In the genomic region with DNA sequence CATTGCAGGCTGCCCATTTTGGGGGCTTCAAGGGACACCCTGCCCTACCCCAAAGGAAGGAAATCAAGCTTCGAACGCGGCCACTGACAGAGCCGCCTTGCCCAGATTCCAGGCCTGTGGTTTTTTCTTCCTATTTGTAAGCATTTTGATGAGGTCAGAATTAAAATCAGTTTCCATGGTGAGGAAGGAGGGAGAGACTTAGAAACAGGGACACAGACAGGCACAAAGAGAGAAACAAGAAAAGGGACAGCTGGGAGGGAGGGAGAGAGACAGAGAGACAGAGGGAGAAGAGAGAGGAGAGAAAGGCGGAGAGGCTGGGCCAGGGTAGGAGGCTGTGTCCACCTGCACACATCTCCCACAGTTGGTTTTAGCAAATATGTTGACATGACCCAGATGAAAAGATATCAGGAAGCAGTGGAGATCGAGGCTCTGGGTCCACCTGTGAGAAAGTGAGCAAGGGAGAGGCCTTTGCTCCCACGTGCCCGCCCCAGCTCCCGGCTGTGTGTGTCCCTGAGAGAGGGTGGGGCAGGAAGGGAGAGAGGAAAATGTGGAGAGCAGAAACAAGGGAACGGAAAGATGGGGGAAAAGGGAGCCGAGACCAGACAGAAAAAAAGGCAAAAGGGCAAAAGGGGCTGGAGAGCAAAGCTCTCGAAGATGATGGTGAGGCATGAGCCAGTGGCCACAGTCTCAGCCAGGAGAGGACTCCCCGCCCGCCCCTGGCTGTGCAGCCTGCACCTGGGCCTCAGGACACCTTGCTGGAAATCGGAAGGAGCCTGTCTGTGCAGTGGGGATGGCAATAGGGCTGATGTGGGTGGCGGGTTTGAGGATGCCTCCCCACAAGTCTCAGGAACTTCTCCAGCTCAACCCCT, we compare ENCODE assay signal across 1 cellular context.
TF ChIP-seq lines count a peak whose summit lies in the region.

No MANE protein-coding gene starts in this region.

TF ChIP-seq in HepG2, 621 proteins besides CTCF, POLR2A, EP300 and RAD21 (continued from another document and continues in another):
- TF ChIP-seq ZNF780A (CRISPR knock-in tag; IDR thresholded peaks at IDR 0.05) (no peak), ZNF33A (CRISPR knock-in tag; IDR thresholded peaks at IDR 0.05; ENCODE audit: borderline replicate concordance) (no peak), ZNF337 (CRISPR knock-in tag; IDR thresholded peaks at IDR 0.05; ENCODE audit: borderline replicate concordance, low read depth) (no peak), SOX13 (IDR thresholded peaks at IDR 0.05) (no peak), SOX13 (CRISPR knock-in tag; conservative IDR thresholded peaks at IDR 0.05 in 1 of 2, IDR thresholded peaks at IDR 0.05 in 1 of 2) (peak in 1 of 2 experiments; percentile 29; a peak in 2 of 4 replicates), NFE2 (CRISPR knock-in tag; IDR thresholded peaks at IDR 0.05) (no peak), POLR2AphosphoS5 (IDR thresholded peaks at IDR 0.05; ENCODE audit: low read depth, low read length) (no peak), ZNF292 (CRISPR knock-in tag; IDR thresholded peaks at IDR 0.05; ENCODE audit: borderline replicate concordance, low read depth) (0 out of 2 replicates have a peak, but pooled peaks have one; percentile 23), NR2F6 (IDR thresholded peaks at IDR 0.05) (no peak), NR2F6 (CRISPR knock-in tag; IDR thresholded peaks at IDR 0.05) (no peak), FOSL1 (CRISPR knock-in tag; IDR thresholded peaks at IDR 0.05; ENCODE audit: borderline replicate concordance) (no peak), EHMT2 (IDR thresholded peaks at IDR 0.05; ENCODE audit: borderline replicate concordance, low read depth, low read length) (no peak), SIN3A (IDR thresholded peaks at IDR 0.05; ENCODE audit: borderline replicate concordance, low read depth, low read length) (no peak), ATF1 (CRISPR knock-in tag; IDR thresholded peaks at IDR 0.05) (no peak)
- TF ChIP-seq, protein P1, sequence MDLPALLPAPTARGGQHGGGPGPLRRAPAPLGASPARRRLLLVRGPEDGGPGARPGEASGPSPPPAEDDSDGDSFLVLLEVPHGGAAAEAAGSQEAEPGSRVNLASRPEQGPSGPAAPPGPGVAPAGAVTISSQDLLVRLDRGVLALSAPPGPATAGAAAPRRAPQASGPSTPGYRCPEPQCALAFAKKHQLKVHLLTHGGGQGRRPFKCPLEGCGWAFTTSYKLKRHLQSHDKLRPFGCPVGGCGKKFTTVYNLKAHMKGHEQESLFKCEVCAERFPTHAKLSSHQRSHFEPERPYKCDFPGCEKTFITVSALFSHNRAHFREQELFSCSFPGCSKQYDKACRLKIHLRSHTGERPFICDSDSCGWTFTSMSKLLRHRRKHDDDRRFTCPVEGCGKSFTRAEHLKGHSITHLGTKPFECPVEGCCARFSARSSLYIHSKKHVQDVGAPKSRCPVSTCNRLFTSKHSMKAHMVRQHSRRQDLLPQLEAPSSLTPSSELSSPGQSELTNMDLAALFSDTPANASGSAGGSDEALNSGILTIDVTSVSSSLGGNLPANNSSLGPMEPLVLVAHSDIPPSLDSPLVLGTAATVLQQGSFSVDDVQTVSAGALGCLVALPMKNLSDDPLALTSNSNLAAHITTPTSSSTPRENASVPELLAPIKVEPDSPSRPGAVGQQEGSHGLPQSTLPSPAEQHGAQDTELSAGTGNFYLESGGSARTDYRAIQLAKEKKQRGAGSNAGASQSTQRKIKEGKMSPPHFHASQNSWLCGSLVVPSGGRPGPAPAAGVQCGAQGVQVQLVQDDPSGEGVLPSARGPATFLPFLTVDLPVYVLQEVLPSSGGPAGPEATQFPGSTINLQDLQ (CRISPR knock-in tag; IDR thresholded peaks at IDR 0.05), result no peak
- TF ChIP-seq, protein P2, sequence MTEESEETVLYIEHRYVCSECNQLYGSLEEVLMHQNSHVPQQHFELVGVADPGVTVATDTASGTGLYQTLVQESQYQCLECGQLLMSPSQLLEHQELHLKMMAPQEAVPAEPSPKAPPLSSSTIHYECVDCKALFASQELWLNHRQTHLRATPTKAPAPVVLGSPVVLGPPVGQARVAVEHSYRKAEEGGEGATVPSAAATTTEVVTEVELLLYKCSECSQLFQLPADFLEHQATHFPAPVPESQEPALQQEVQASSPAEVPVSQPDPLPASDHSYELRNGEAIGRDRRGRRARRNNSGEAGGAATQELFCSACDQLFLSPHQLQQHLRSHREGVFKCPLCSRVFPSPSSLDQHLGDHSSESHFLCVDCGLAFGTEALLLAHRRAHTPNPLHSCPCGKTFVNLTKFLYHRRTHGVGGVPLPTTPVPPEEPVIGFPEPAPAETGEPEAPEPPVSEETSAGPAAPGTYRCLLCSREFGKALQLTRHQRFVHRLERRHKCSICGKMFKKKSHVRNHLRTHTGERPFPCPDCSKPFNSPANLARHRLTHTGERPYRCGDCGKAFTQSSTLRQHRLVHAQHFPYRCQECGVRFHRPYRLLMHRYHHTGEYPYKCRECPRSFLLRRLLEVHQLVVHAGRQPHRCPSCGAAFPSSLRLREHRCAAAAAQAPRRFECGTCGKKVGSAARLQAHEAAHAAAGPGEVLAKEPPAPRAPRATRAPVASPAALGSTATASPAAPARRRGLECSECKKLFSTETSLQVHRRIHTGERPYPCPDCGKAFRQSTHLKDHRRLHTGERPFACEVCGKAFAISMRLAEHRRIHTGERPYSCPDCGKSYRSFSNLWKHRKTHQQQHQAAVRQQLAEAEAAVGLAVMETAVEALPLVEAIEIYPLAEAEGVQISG (CRISPR knock-in tag; IDR thresholded peaks at IDR 0.05), result 0 out of 2 replicates have a peak, but pooled peaks have one; percentile 32
- TF ChIP-seq, protein P3, sequence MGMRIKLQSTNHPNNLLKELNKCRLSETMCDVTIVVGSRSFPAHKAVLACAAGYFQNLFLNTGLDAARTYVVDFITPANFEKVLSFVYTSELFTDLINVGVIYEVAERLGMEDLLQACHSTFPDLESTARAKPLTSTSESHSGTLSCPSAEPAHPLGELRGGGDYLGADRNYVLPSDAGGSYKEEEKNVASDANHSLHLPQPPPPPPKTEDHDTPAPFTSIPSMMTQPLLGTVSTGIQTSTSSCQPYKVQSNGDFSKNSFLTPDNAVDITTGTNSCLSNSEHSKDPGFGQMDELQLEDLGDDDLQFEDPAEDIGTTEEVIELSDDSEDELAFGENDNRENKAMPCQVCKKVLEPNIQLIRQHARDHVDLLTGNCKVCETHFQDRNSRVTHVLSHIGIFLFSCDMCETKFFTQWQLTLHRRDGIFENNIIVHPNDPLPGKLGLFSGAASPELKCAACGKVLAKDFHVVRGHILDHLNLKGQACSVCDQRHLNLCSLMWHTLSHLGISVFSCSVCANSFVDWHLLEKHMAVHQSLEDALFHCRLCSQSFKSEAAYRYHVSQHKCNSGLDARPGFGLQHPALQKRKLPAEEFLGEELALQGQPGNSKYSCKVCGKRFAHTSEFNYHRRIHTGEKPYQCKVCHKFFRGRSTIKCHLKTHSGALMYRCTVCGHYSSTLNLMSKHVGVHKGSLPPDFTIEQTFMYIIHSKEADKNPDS (CRISPR knock-in tag; IDR thresholded peaks at IDR 0.05), result no peak
- TF ChIP-seq, protein P4, sequence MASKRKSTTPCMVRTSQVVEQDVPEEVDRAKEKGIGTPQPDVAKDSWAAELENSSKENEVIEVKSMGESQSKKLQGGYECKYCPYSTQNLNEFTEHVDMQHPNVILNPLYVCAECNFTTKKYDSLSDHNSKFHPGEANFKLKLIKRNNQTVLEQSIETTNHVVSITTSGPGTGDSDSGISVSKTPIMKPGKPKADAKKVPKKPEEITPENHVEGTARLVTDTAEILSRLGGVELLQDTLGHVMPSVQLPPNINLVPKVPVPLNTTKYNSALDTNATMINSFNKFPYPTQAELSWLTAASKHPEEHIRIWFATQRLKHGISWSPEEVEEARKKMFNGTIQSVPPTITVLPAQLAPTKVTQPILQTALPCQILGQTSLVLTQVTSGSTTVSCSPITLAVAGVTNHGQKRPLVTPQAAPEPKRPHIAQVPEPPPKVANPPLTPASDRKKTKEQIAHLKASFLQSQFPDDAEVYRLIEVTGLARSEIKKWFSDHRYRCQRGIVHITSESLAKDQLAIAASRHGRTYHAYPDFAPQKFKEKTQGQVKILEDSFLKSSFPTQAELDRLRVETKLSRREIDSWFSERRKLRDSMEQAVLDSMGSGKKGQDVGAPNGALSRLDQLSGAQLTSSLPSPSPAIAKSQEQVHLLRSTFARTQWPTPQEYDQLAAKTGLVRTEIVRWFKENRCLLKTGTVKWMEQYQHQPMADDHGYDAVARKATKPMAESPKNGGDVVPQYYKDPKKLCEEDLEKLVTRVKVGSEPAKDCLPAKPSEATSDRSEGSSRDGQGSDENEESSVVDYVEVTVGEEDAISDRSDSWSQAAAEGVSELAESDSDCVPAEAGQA (IDR thresholded peaks at IDR 0.05; ENCODE audit: low read depth), result no peak
- TF ChIP-seq, protein P4 (CRISPR knock-in tag; IDR thresholded peaks at IDR 0.05; ENCODE audit: borderline replicate concordance), result no peak
- TF ChIP-seq, protein P5, sequence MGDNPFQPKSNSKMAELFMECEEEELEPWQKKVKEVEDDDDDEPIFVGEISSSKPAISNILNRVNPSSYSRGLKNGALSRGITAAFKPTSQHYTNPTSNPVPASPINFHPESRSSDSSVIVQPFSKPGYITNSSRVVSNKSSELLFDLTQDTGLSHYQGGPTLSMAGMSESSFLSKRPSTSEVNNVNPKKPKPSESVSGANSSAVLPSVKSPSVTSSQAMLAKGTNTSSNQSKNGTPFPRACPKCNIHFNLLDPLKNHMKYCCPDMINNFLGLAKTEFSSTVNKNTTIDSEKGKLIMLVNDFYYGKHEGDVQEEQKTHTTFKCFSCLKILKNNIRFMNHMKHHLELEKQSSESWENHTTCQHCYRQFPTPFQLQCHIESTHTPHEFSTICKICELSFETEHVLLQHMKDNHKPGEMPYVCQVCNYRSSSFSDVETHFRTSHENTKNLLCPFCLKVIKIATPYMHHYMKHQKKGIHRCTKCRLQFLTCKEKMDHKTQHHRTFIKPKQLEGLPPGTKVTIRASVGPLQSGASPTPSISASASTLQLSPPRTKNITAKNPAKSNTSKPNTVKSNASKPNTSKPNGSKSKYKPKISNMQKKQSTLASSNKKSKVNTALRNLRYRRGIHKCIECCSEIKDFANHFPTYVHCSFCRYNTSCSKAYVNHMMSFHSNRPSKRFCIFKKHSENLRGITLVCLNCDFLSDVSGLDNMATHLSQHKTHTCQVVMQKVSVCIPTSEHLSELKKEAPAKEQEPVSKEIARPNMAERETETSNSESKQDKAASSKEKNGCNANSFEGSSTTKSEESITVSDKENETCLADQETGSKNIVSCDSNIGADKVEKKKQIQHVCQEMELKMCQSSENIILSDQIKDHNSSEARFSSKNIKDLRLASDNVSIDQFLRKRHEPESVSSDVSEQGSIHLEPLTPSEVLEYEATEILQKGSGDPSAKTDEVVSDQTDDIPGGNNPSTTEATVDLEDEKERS (CRISPR knock-in tag; IDR thresholded peaks at IDR 0.05), result no peak
- TF ChIP-seq, protein P6, sequence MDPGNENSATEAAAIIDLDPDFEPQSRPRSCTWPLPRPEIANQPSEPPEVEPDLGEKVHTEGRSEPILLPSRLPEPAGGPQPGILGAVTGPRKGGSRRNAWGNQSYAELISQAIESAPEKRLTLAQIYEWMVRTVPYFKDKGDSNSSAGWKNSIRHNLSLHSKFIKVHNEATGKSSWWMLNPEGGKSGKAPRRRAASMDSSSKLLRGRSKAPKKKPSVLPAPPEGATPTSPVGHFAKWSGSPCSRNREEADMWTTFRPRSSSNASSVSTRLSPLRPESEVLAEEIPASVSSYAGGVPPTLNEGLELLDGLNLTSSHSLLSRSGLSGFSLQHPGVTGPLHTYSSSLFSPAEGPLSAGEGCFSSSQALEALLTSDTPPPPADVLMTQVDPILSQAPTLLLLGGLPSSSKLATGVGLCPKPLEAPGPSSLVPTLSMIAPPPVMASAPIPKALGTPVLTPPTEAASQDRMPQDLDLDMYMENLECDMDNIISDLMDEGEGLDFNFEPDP (CRISPR knock-in tag; conservative IDR thresholded peaks at IDR 0.05), result no peak
- TF ChIP-seq, protein P7, sequence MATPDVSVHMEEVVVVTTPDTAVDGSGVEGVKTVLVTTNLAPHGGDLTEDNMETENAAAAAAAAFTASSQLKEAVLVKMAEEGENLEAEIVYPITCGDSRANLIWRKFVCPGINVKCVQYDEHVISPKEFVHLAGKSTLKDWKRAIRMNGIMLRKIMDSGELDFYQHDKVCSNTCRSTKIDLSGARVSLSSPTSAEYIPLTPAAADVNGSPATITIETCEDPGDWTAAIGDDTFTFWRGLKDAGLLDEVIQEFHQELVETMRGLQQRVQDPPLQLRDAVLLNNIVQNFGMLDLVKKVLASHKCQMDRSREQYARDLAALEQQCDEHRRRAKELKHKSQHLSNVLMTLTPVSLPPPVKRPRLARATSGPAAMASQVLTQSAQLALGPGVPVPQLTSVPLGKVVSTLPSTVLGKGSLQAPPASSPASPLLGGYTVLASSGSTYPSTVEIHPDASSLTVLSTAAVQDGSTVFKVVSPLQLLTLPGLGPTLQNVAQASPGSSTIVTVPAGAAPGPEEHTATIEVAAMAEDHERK (CRISPR knock-in tag; IDR thresholded peaks at IDR 0.05; ENCODE audit: low read depth), result no peak
- TF ChIP-seq, protein P8, sequence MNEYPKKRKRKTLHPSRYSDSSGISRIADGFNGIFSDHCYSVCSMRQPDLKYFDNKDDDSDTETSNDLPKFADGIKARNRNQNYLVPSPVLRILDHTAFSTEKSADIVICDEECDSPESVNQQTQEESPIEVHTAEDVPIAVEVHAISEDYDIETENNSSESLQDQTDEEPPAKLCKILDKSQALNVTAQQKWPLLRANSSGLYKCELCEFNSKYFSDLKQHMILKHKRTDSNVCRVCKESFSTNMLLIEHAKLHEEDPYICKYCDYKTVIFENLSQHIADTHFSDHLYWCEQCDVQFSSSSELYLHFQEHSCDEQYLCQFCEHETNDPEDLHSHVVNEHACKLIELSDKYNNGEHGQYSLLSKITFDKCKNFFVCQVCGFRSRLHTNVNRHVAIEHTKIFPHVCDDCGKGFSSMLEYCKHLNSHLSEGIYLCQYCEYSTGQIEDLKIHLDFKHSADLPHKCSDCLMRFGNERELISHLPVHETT (CRISPR knock-in tag; conservative IDR thresholded peaks at IDR 0.05), result no peak
